17 cellular contexts compared by ENCODE assay signal in the genomic region with DNA sequence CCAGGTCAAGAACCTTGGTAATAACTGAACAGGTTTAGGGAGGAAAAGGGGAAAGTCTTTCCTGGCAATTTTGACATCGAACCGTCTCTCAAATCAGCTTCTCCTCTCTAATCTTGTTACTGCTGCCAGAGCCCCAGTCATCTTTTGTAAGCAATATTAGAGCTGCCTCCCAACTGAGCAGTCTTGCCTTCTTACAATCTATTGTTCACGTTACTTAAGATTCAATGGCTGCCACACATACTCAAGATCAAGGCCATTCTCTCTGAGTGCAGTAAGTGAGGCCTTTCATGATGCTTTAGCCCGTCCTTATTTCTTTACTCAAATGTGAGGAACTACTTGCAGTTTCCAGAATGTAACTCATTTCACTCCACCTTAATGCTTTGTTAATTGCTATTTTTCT. TPM values are rescaled to one million over a fixed set of nuclear protein-coding genes. Genes with fewer than 3 reads are reported as not detected.
"Had no signal": no experiment of that assay in that cellular context is flagged by ENCODE, and none has a peak within 500 bp of the region (broad histone marks: within the 10 kb centered on the region; RNA-seq: fewer than 3 reads in every experiment).

No MANE protein-coding gene starts in this region.

- H3K4me3 Mint-ChIP-seq: activated B cell treated with CpG ODN at 0.5 μM for 24 hours; activated naive CD4-positive, alpha-beta T cell treated with anti-CD3 and anti-CD28 coated beads, Interleukin-2, amount 50 U/mL, for 24 hours had no signal

- H3K27ac ChIP-seq: gastrocnemius medialis, hepatocyte had no signal

- H3K36me3 ChIP-seq: gastrocnemius medialis had no signal

- H3K4me1 Mint-ChIP-seq: activated B cell treated with CpG ODN at 0.5 μM for 24 hours had no signal

- H3K4me3 ChIP-seq: dorsolateral prefrontal cortex, gastrocnemius medialis, hepatocyte had no signal

- H3K27ac Mint-ChIP-seq: activated B cell treated with CpG ODN at 0.5 μM for 24 hours; activated naive CD4-positive, alpha-beta T cell treated with anti-CD3 and anti-CD28 coated beads, Interleukin-2, amount 50 U/mL, for 24 hours had no signal

- DNase-seq: activated B cell treated with CpG ODN at 0.5 μM for 24 hours; activated CD4-positive, alpha-beta T cell treated with anti-CD3 and anti-CD28 coated beads, Interleukin-2, amount 50 U/mL, for 1 hour; activated effector memory CD4-positive, alpha-beta T cell treated with Interleukin-2 at 50 U/mL for 16 hours; cerebellar nuclear complex; dorsolateral prefrontal cortex; gastrocnemius medialis; nucleus accumbens; SK-N-SH; stimulated activated CD4-positive, alpha-beta T cell treated with anti-CD3 and anti-CD28 coated beads, Interleukin-2, amount 100 ng/mL, for 48 hours; stimulated activated naive CD8-positive, alpha-beta T cell treated with anti-CD3 and anti-CD28 coated beads, Interleukin-15, Interleukin-2, amounts not matched to agents 100 U/mL and 50 U/mL, for 24 hours; T-helper 1 cell had no signal

- H3K9me3 ChIP-seq: gastrocnemius medialis had no signal

- H3K27me3 Mint-ChIP-seq: activated B cell treated with CpG ODN at 0.5 μM for 24 hours; activated naive CD4-positive, alpha-beta T cell treated with anti-CD3 and anti-CD28 coated beads, Interleukin-2, amount 50 U/mL, for 24 hours had no signal

- ATAC-seq: gastrocnemius medialis; stimulated activated naive CD8-positive, alpha-beta T cell treated with anti-CD3 and anti-CD28 coated beads, Interleukin-15, Interleukin-2, amounts not matched to agents 100 U/mL and 50 U/mL, for 24 hours had no signal

- H3K27me3 ChIP-seq: dorsolateral prefrontal cortex, gastrocnemius medialis, hepatocyte had no signal

RNA-seq across cellular contexts. Expression of gene TUBAL3, which starts 20.1 kb away (rescaled TPM):
- total RNA-seq: activated B cell treated with CpG ODN at 0.5 μM for 24 hours, myocyte, temporal lobe, ureter had no signal
- polyA plus RNA-seq: SK-N-SH had no signal

RNA-seq across cellular contexts. Expression of gene UCN3, which starts 60.0 kb away (rescaled TPM):
- total RNA-seq: activated B cell treated with CpG ODN at 0.5 μM for 24 hours, gastrocnemius medialis, hepatocyte, lower leg skin, myocyte, temporal lobe, ureter had no signal
- polyA plus RNA-seq: hepatocyte, SK-N-SH had no signal
